ENCODE assay signal across 8 cellular contexts in genomic region chr10:42933454-42934340, GRCh38.
DNase-seq lines count a peak whose midpoint lies in the region; ATAC-seq and TF ChIP-seq lines count a peak whose summit lies in the region.

No MANE protein-coding gene starts in this region.

- H3K9me3 ChIP-seq in osteoblast (ENCODE audit: low read depth, low read length) = no peaks in the 10 kb centered on the region

- H3K4me1 ChIP-seq in osteoblast (ENCODE audit: insufficient read depth, low read length) = no peaks in the 10 kb centered on the region

- no peaks in the 10 kb centered on the region for H4K20me1 ChIP-seq in osteoblast (ENCODE audit: insufficient read depth, low read length)

- no peak overlapping the region for H3K27ac ChIP-seq in osteoblast (ENCODE audit: low read depth, low read length)

- no peaks in the 10 kb centered on the region for H3K79me2 ChIP-seq in osteoblast (ENCODE audit: insufficient read depth, low read length)

- no peak overlapping the region for H3K4me2 ChIP-seq in osteoblast (ENCODE audit: insufficient read depth, low read length)

- H3K36me3 ChIP-seq in osteoblast (ENCODE audit: insufficient read depth, low read length) = no peaks in the 10 kb centered on the region

- H3K27me3 ChIP-seq in osteoblast (ENCODE audit: insufficient read depth, low read length) = peaks cover 20% of the 10 kb centered on the region

- ATAC-seq in HG02642 (IDR thresholded peaks at IDR 0.05; ENCODE audit: poor library complexity, unreplicated experiment) (no peak), HG03565 (IDR thresholded peaks at IDR 0.05; ENCODE audit: unreplicated experiment) (no peak)

- no peak overlapping the region for H2AFZ ChIP-seq in osteoblast (ENCODE audit: low read length)

- H3K4me3 ChIP-seq in fibroblast of pulmonary artery (replicated peaks; ENCODE audit: low read depth, low read length) (no peak overlapping the region), osteoblast (ENCODE audit: insufficient read depth, low read length) (no peak overlapping the region)

- DNase-seq in ELF-1 (ENCODE audit: low read depth, low spot score) (peak; percentile 44), SK-N-DZ (ENCODE audit: low spot score) (peak; percentile 16), fibroblast of pulmonary artery (ENCODE audit: low read depth) (peak; percentile 42), osteoblast (ENCODE audit: insufficient read length, low spot score, missing footprints) (peak; percentile 78), NCI-H1436 treated with DMSO at 0.1 percent for 48 hours (lab: John Stamatoyannopoulos, UW) (no peak), GM03348 (ENCODE audit: low spot score) (no peak)

- no peak for TF ChIP-seq CTCF in fibroblast of pulmonary artery (IDR thresholded peaks at IDR 0.05; ENCODE audit: low read length, missing control alignments)
- no peak for TF ChIP-seq CTCF in osteoblast (IDR thresholded peaks at IDR 0.05; ENCODE audit: extremely low read depth, low read depth, low read length)

Comparison
In these comparisons a context has a peak if more than half of its experiments do, and no peak if none do; other contexts are left out.
1. DNase-seq: peak in ELF-1 (single experiment), SK-N-DZ (single experiment), fibroblast of pulmonary artery (single experiment) and osteoblast (single experiment); none in NCI-H1436 treated with DMSO at 0.1 percent for 48 hours (single experiment) and GM03348 (single experiment).